ENCODE assay signal across 21 cellular contexts in genomic region chr18:11561293-11561692, GRCh38.
"Had no signal": no experiment of that assay in that cellular context is flagged by ENCODE, and none has a peak within 500 bp of the region (broad histone marks: within the 10 kb centered on the region; RNA-seq: fewer than 3 reads in every experiment).

No MANE protein-coding gene starts in this region.

- H3K27ac ChIP-seq: adrenal gland, Peyer's patch, VCaP had no signal

- H3K27me3 ChIP-seq: Peyer's patch had no signal

- H3K36me3 ChIP-seq: adrenal gland, Peyer's patch had no signal

- H3K9me3 ChIP-seq: adrenal gland, Peyer's patch had no signal

- DNase-seq: activated CD4-positive, alpha-beta T cell treated with anti-CD3 and anti-CD28 coated beads for 36 hours; activated CD4-positive, alpha-beta T cell treated with anti-CD3 and anti-CD28 coated beads, Interleukin-2, amount 50 U/mL, for 1 hour; activated CD8-positive, alpha-beta memory T cell treated with anti-CD3 and anti-CD28 coated beads, Interleukin-2, amount 50 U/mL, for 4 hours; activated CD8-positive, alpha-beta T cell treated with anti-CD3 and anti-CD28 coated beads for 36 hours; activated gamma-delta T cell treated with Interleukin-2 at 50 U/mL for 16 hours; activated naive CD4-positive, alpha-beta T cell treated with anti-CD3 and anti-CD28 coated beads, Interleukin-2, amount 10 ng/mL, durations not matched to agents 7 days and 5 days; activated naive CD8-positive, alpha-beta T cell treated with anti-CD3 and anti-CD28 coated beads, Interleukin-2, amount 10 ng/mL, durations not matched to agents 7 days and 5 days; activated T-cell treated with anti-CD3 and anti-CD28 coated beads, Interleukin-2, amount 50 U/mL, for 72 hours; adrenal gland; aorta; Karpas-422; MM.1S; NCI-H146; NCI-H187 treated with DMSO at 0.1 percent for 48 hours; NCI-H345; NCI-H510A treated with DMSO at 0.1 percent for 48 hours; Peyer's patch; SHP77 treated with DMSO at 0.1 percent for 48 hours; T-helper 1 cell had no signal

- H3K4me1 ChIP-seq: adrenal gland, Peyer's patch had no signal

- ATAC-seq: activated CD4-positive, alpha-beta T cell treated with anti-CD3 and anti-CD28 coated beads for 36 hours; activated CD8-positive, alpha-beta T cell treated with anti-CD3 and anti-CD28 coated beads for 36 hours; activated T-cell treated with anti-CD3 and anti-CD28 coated beads, Interleukin-2, amount 50 U/mL, for 72 hours; K562 had no signal

- H3K4me3 ChIP-seq: adrenal gland, K562, Peyer's patch had no signal
